Comparison of ENCODE assay signal across 32 cellular contexts in the genomic region with DNA sequence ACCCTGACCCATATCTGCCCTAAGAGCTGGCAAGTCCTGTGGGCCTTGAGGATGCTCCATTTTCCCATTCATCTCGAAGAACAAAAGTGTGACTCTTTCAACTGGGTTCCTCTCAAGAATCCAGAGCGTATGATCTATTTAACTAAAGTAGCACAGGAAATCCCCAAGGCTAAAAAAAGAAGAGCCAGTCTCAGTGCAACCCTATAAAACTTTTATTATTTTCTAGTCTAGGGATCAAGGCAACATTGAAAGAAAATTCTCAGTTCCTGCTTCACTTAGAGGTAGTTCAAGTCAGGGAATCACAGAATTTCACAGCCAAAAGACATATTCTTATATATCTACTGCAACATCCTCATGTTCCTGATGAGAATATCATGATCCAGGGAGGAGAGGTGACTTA. TPM values are rescaled to one million over a fixed set of nuclear protein-coding genes. Genes with fewer than 3 reads are reported as not detected.
"Had no signal": no experiment of that assay in that cellular context is flagged by ENCODE, and none has a peak within 500 bp of the region (broad histone marks: within the 10 kb centered on the region; RNA-seq: fewer than 3 reads in every experiment).

No MANE protein-coding gene starts in this region.

- DNase-seq: activated CD4-positive, alpha-beta T cell treated with anti-CD3 and anti-CD28 coated beads for 36 hours; activated CD4-positive, alpha-beta T cell treated with anti-CD3 and anti-CD28 coated beads, Interleukin-2, amount 10 ng/mL, durations not matched to agents 7 days and 5 days; activated CD4-positive, alpha-beta T cell treated with anti-CD3 and anti-CD28 coated beads, Interleukin-2, amount 50 U/mL, for 48 hours; activated CD8-positive, alpha-beta T cell treated with anti-CD3 and anti-CD28 coated beads, Interleukin-2, amount 10 ng/mL, durations not matched to agents 7 days and 5 days; activated gamma-delta T cell treated with Interleukin-2 at 50 U/mL for 16 hours; activated naive CD4-positive, alpha-beta T cell treated with anti-CD3 and anti-CD28 coated beads for 36 hours; activated naive CD8-positive, alpha-beta T cell treated with anti-CD3 and anti-CD28 coated beads, Interleukin-2, amount 50 U/mL, for 24 hours; activated T-cell treated with anti-CD3 and anti-CD28 coated beads, Interleukin-2, amount 50 U/mL, for 24 hours; anterior cingulate cortex; caudate nucleus; cerebellar nuclear complex; Kasumi-1; KG1; NCI-H1105; NCI-H1417 treated with DMSO at 0.1 percent for 48 hours; NCI-H1930; NCI-H2081 treated with DMSO at 0.1 percent for 48 hours; NCI-H226; NCI-H446 treated with DMSO at 0.1 percent for 48 hours; NCI-H524; NK-92 treated with Interleukin-12 subunit alpha and Interleukin-12 subunit beta, amount 100 ng/mL, for 24 hours; Right ventricle myocardium superior; SJCRH30; SK-N-SH had no signal

- H3K9ac ChIP-seq: SK-N-SH had no signal

- H3K36me3 ChIP-seq: SJCRH30 had no signal

- H3K27ac ChIP-seq: SJCRH30 had no signal

- H3K36me3 Mint-ChIP-seq: activated naive CD4-positive, alpha-beta T cell treated with anti-CD3 and anti-CD28 coated beads, Interleukin-2, amount 50 U/mL, for 72 hours; brain had no signal

- H3K4me3 Mint-ChIP-seq: activated CD4-positive, alpha-beta T cell treated with anti-CD3 and anti-CD28 coated beads for 36 hours; activated CD4-positive, alpha-beta T cell treated with anti-CD3 and anti-CD28 coated beads, Interleukin-2, amount 10 ng/mL, durations not matched to agents 7 days and 5 days; activated CD8-positive, alpha-beta T cell treated with anti-CD3 and anti-CD28 coated beads, Interleukin-2, amount 10 ng/mL, durations not matched to agents 7 days and 5 days; activated naive CD4-positive, alpha-beta T cell treated with anti-CD3 and anti-CD28 coated beads for 36 hours; activated naive CD8-positive, alpha-beta T cell treated with anti-CD3 and anti-CD28 coated beads, Interleukin-2, amount 50 U/mL, for 24 hours; activated T-cell treated with anti-CD3 and anti-CD28 coated beads, Interleukin-2, amount 50 U/mL, for 24 hours; brain; T-helper 1 cell treated with Interleukin-12 subunit alpha and Interleukin-12 subunit beta and Interleukin-4 antibody, amounts not matched to agents 30 μg/mL and 1 μg/mL, for 36 hours; T-helper 2 cell treated with Interferon-gamma antibody and Interleukin-4, amounts not matched to agents 5 μg/mL and 100 μg/mL, for 36 hours had no signal

- H3K4me1 Mint-ChIP-seq: activated CD4-positive, alpha-beta T cell treated with anti-CD3 and anti-CD28 coated beads for 36 hours; activated CD4-positive, alpha-beta T cell treated with anti-CD3 and anti-CD28 coated beads, Interleukin-2, amount 10 ng/mL, durations not matched to agents 7 days and 5 days; activated naive CD8-positive, alpha-beta T cell treated with anti-CD3 and anti-CD28 coated beads, Interleukin-2, amount 50 U/mL, for 24 hours had no signal

- H3K27me3 ChIP-seq: SJCRH30 had no signal

- H3K4me2 ChIP-seq: SK-N-SH had no signal

- ATAC-seq: activated CD4-positive, alpha-beta T cell treated with anti-CD3 and anti-CD28 coated beads for 36 hours; activated CD4-positive, CD25-positive, alpha-beta regulatory T cell treated with anti-CD3 and anti-CD28 coated beads, Interleukin-2, amount 50 U/mL, for 24 hours; activated CD8-positive, alpha-beta T cell treated with anti-CD3 and anti-CD28 coated beads, Interleukin-2, amount 10 ng/mL, durations not matched to agents 7 days and 5 days; activated naive CD4-positive, alpha-beta T cell treated with anti-CD3 and anti-CD28 coated beads, Interleukin-2, amount 50 U/mL, for 72 hours; activated naive CD8-positive, alpha-beta T cell treated with anti-CD3 and anti-CD28 coated beads, Interleukin-2, amount 50 U/mL, for 24 hours had no signal

- H3K9me3 ChIP-seq: SJCRH30, SK-N-SH had no signal

- H3K9me3 Mint-ChIP-seq: activated CD4-positive, alpha-beta T cell treated with anti-CD3 and anti-CD28 coated beads, Interleukin-2, amount 10 ng/mL, durations not matched to agents 7 days and 5 days; activated naive CD4-positive, alpha-beta T cell treated with anti-CD3 and anti-CD28 coated beads for 36 hours had no signal

- H3K27me3 Mint-ChIP-seq: activated CD4-positive, alpha-beta T cell treated with anti-CD3 and anti-CD28 coated beads for 36 hours; activated CD4-positive, alpha-beta T cell treated with anti-CD3 and anti-CD28 coated beads, Interleukin-2, amount 10 ng/mL, durations not matched to agents 7 days and 5 days; activated naive CD8-positive, alpha-beta T cell treated with anti-CD3 and anti-CD28 coated beads, Interleukin-2, amount 50 U/mL, for 24 hours; activated T-cell treated with anti-CD3 and anti-CD28 coated beads, Interleukin-2, amount 50 U/mL, for 24 hours; brain had no signal

- H3K27ac Mint-ChIP-seq: activated CD4-positive, alpha-beta T cell treated with anti-CD3 and anti-CD28 coated beads for 36 hours; activated CD4-positive, alpha-beta T cell treated with anti-CD3 and anti-CD28 coated beads, Interleukin-2, amount 10 ng/mL, durations not matched to agents 7 days and 5 days; activated CD8-positive, alpha-beta T cell treated with anti-CD3 and anti-CD28 coated beads, Interleukin-2, amount 10 ng/mL, durations not matched to agents 7 days and 5 days; activated naive CD4-positive, alpha-beta T cell treated with anti-CD3 and anti-CD28 coated beads for 36 hours; activated naive CD4-positive, alpha-beta T cell treated with anti-CD3 and anti-CD28 coated beads, Interleukin-2, amount 50 U/mL, for 72 hours; activated naive CD8-positive, alpha-beta T cell treated with anti-CD3 and anti-CD28 coated beads, Interleukin-2, amount 50 U/mL, for 24 hours; activated T-cell treated with anti-CD3 and anti-CD28 coated beads, Interleukin-2, amount 50 U/mL, for 24 hours; T-helper 1 cell treated with Interleukin-12 subunit alpha and Interleukin-12 subunit beta and Interleukin-4 antibody, amounts not matched to agents 30 μg/mL and 1 μg/mL, for 36 hours; T-helper 2 cell treated with Interferon-gamma antibody and Interleukin-4, amounts not matched to agents 5 μg/mL and 100 μg/mL, for 36 hours had no signal

- H3K4me3 ChIP-seq: SJCRH30 had no signal

- H3K4me1 ChIP-seq: SJCRH30 had no signal

- H3K9me2 ChIP-seq: SK-N-SH had no signal

RNA-seq across cellular contexts. Expression of a gene that starts 51.6 kb away (rescaled TPM):
- total RNA-seq: activated CD4-positive, alpha-beta T cell treated with anti-CD3 and anti-CD28 coated beads for 36 hours; activated CD4-positive, alpha-beta T cell treated with anti-CD3 and anti-CD28 coated beads, Interleukin-2, amount 10 ng/mL, durations not matched to agents 7 days and 5 days; activated CD8-positive, alpha-beta T cell treated with anti-CD3 and anti-CD28 coated beads, Interleukin-2, amount 10 ng/mL, durations not matched to agents 7 days and 5 days; activated naive CD4-positive, alpha-beta T cell treated with anti-CD3 and anti-CD28 coated beads for 36 hours; activated naive CD4-positive, alpha-beta T cell treated with anti-CD3 and anti-CD28 coated beads, Interleukin-2, amount 50 U/mL, for 72 hours; bronchial epithelial cell; M059J; OCI-LY7; Right ventricle myocardium superior had no signal
